8 cellular contexts compared by ENCODE assay signal in genomic region chr2:223613017-223613950, GRCh38. TPM values are rescaled to one million over a fixed set of nuclear protein-coding genes. Genes with fewer than 3 reads are reported as not detected.
DNase-seq lines count a peak whose midpoint lies in the region; ATAC-seq and TF ChIP-seq lines count a peak whose summit lies in the region.

No MANE protein-coding gene starts in this region.

- peak; percentile 99 for DNase-seq in GM23248
- DNase-seq in NCI-H460 (ENCODE audit: extremely low read depth, low read depth), result peak; percentile 94
- DNase-seq in stromal cell of bone marrow (ENCODE audit: low read depth), result peak; percentile 98
- no peak for DNase-seq in activated T-cell treated with anti-CD3 and anti-CD28 coated beads, Interleukin-2, amount 50 U/mL, for 72 hours
- no peak for DNase-seq in activated CD4-positive, alpha-beta T cell treated with anti-CD3 and anti-CD28 coated beads for 4 hours
- DNase-seq in natural killer cell, result no peak

- no peaks in the 10 kb centered on the region for H4K20me1 ChIP-seq in GM23248 (ENCODE audit: insufficient read depth)

- no peaks in the 10 kb centered on the region for H3K9me2 ChIP-seq in GM23248 (ENCODE audit: insufficient read depth)

- H3K9me3 Mint-ChIP-seq in activated T-cell treated with anti-CD3 and anti-CD28 coated beads, Interleukin-2, amount 50 U/mL, for 72 hours, result peaks cover 0 to 2% of the 10 kb centered on the region in 2 donors
- H3K9me3 Mint-ChIP-seq in natural killer cell, result no peaks in the 10 kb centered on the region

- no peaks in the 10 kb centered on the region for H3K9me3 ChIP-seq in GM23248 (ENCODE audit: low read depth)

- peak overlapping the region; percentile 89 for H3K4me2 ChIP-seq in GM23248 (ENCODE audit: unreplicated experiment)

- peak overlapping the region; percentile 68 for H3K4me3 ChIP-seq in GM23248

- in situ Hi-C loops in GM23248 (cut with MboI), result no loop called here

- H3K27ac ChIP-seq in GM23248 (peak overlapping the region; percentile 72), cingulate gyrus (ENCODE audit: low read depth, low read length) (peak overlapping the region; percentile 70), layer of hippocampus (ENCODE audit: low read depth, low read length) (peak overlapping the region; percentile 74)

- H3K4me1 ChIP-seq in GM23248 (ENCODE audit: insufficient read depth), result peaks cover 4% of the 10 kb centered on the region; the same call in 1 of the 2 replicates

- H3F3A ChIP-seq in GM23248 (ENCODE audit: insufficient read depth), result peaks cover 17% of the 10 kb centered on the region; the same call in 1 of the 2 replicates

- WGBS in GM23248 (ENCODE audit: low coverage in 1 of 2, low lambda C conversion rate in 2 of 2, missing lambda C conversion rate in 2 of 2), 2 experiments, result 7 to 9% methylated on average over 35 of the region's 35 CpGs

- peak overlapping the region; percentile 71 for H3K9ac ChIP-seq in GM23248

- no peak overlapping the region for H3K27ac Mint-ChIP-seq in activated T-cell treated with anti-CD3 and anti-CD28 coated beads, Interleukin-2, amount 50 U/mL, for 72 hours
- no peak overlapping the region for H3K27ac Mint-ChIP-seq in natural killer cell

- H3K36me3 Mint-ChIP-seq in activated T-cell treated with anti-CD3 and anti-CD28 coated beads, Interleukin-2, amount 50 U/mL, for 72 hours (ENCODE audit: insufficient read depth in 2 of 2), result no peaks in the 10 kb centered on the region
- peaks cover 8% of the 10 kb centered on the region for H3K36me3 Mint-ChIP-seq in natural killer cell

- intact Hi-C loops in natural killer cell (cut with micrococcal nuclease), result no loop called here

- peaks cover 21% of the 10 kb centered on the region for H3K27me3 Mint-ChIP-seq in activated T-cell treated with anti-CD3 and anti-CD28 coated beads, Interleukin-2, amount 50 U/mL, for 72 hours (ENCODE audit: low read depth)
- peaks cover 24 to 41% of the 10 kb centered on the region in 2 donors for H3K27me3 Mint-ChIP-seq in natural killer cell (ENCODE audit: low read depth in 2 of 2)

- H2AFZ ChIP-seq in GM23248, result peak overlapping the region; percentile 81

- H3K4me1 Mint-ChIP-seq in activated T-cell treated with anti-CD3 and anti-CD28 coated beads, Interleukin-2, amount 50 U/mL, for 72 hours (ENCODE audit: low read depth), result no peaks in the 10 kb centered on the region
- no peaks in the 10 kb centered on the region for H3K4me1 Mint-ChIP-seq in natural killer cell

- no peaks in the 10 kb centered on the region for H3K79me2 ChIP-seq in GM23248 (ENCODE audit: insufficient read depth)

- H3K27me3 ChIP-seq in GM23248 (replicated peaks; ENCODE audit: insufficient read depth) (peaks cover 4% of the 10 kb centered on the region; the same call in 1 of the 2 replicates), layer of hippocampus (ENCODE audit: control insufficient read depth, insufficient read depth, low read length) (no peaks in the 10 kb centered on the region)

- H3K4me3 Mint-ChIP-seq in activated T-cell treated with anti-CD3 and anti-CD28 coated beads, Interleukin-2, amount 50 U/mL, for 72 hours, result no peak overlapping the region
- no peak overlapping the region for H3K4me3 Mint-ChIP-seq in natural killer cell

- no peak for ATAC-seq in activated T-cell treated with anti-CD3 and anti-CD28 coated beads, Interleukin-2, amount 50 U/mL, for 72 hours (replicated peaks in 1 of 2)
- no peak for ATAC-seq in natural killer cell

- no peak for TF ChIP-seq CTCF in natural killer cell (IDR thresholded peaks at IDR 0.05)

- no peaks in the 10 kb centered on the region for H3K36me3 ChIP-seq in GM23248 (ENCODE audit: low read depth)

RNA-seq across cellular contexts. Expression of gene SCG2, which starts 11.1 kb away (rescaled TPM):
- total RNA-seq in GM23248 (2014; rRNA removed; shearing (Covaris generic)), result under 0.01 and 0.25 TPM in 2 replicates
- 0.37 and 0.60 TPM in 2 replicates for polyA plus RNA-seq in GM23248 (2016; fragmentation: Nextera tagmentation; extraction: Ambion mirVana)
- total RNA-seq in NCI-H460 (2014; rRNA removed; shearing (Covaris generic)), result 11.2 and 13.0 TPM in 2 replicates
- polyA plus RNA-seq in NCI-H460 (2014; cell fraction: nucleus; rRNA removed), result 48.0 and 51.0 TPM in 2 replicates
- total RNA-seq in activated T-cell treated with anti-CD3 and anti-CD28 coated beads, Interleukin-2, amount 50 U/mL, for 72 hours, result not detected
- under 1 TPM in 1 of 3 donors, not detected in 2; 0.13 TPM for total RNA-seq in natural killer cell

Comparison
In these comparisons a context has a peak if more than half of its experiments do, and no peak if none do; other contexts are left out.
1. DNase-seq: peak in GM23248 (single experiment), NCI-H460 (single experiment) and stromal cell of bone marrow (single experiment); none in activated T-cell treated with anti-CD3 and anti-CD28 coated beads, Interleukin-2, amount 50 U/mL, for 72 hours (0 of 2), activated CD4-positive, alpha-beta T cell treated with anti-CD3 and anti-CD28 coated beads for 4 hours (0 of 2) and natural killer cell (single experiment).
2. Peak in every context shown above with its lines, with median percentiles within 50 percentile points of each other: H3K27ac ChIP-seq.